In the genomic region with DNA sequence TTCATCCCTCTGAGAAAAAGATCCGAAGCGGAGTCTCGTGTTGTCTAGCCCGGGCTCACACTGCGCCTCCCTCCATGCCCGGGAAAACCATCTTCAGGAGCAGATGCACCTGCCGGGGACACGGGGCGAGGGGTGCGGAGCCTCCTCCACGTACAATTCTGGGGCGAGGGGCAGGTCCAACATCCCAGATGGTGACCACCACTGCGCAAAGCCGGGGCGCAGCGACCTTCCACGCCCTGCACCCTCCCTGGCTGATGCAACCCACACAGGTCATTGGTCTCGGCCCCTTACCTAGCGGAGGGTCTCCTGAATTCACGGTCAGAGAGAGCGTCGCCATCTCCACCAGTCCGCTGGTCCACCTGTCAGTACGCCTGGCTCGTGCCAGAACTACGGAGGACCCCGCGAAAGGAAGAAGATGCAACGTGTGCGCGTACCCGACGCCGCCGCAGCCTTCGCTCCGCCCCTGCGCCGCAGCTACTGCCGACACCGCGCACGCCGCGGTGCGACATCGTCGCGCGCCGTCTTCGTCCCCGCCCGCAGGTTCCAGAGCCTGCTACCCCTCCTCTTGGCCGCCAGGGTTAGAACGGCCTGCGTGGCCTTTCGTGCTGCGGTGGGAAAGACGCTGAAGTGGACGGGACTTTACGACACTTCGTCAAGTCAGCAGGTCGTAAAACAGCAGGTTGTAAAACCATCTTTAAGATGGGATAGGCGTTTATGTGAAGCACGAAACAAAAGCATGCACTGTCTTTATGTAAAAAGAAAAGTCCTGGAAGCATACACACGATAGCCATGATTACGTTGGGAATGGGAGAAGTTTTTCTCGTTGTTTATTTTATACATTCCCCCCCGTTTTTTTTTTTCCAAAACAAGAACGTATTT, we compare ENCODE assay signal across 8 cellular contexts. TPM values are rescaled to one million over a fixed set of nuclear protein-coding genes. Genes with fewer than 3 reads are reported as not detected.
DNase-seq lines count a peak whose midpoint lies in the region; ATAC-seq, FAIRE-seq and TF ChIP-seq lines count a peak whose summit lies in the region.

Gene EPRS1 (minus strand): TSS at position 454 of the 879 bp plus-strand sequence. CDS start 117 bp downstream, at position 337.

- H3K27ac ChIP-seq in ACC112 (ENCODE audit: low read depth, low read length) (peak within 1 kb of the TSS; percentile 60), WERI-Rb-1 (peak within 1 kb of the TSS; percentile 70)

- ATAC-seq in GM18867 (IDR thresholded peaks at IDR 0.05; ENCODE audit: unreplicated experiment) (peak; percentile 98), HG03108 (IDR thresholded peaks at IDR 0.05; ENCODE audit: unreplicated experiment) (peak; percentile 99)

- H3K79me2 ChIP-seq in ACC112 (ENCODE audit: control insufficient read depth, insufficient read depth, low read length, unreplicated experiment) = peaks cover 48% of the 10 kb centered on the region

- H2AFZ ChIP-seq in ACC112 (ENCODE audit: low read length, unreplicated experiment) = peak within 1 kb of the TSS; percentile 99

- H3K4me1 ChIP-seq in ACC112 (ENCODE audit: control insufficient read depth, insufficient read depth, low read length, unreplicated experiment) = peaks cover 15% of the 10 kb centered on the region

- H3K36me3 ChIP-seq in ACC112 (ENCODE audit: insufficient read depth, low read length) = no peaks in the 10 kb centered on the region
- H3K36me3 ChIP-seq in WERI-Rb-1 = peaks cover 11% of the 10 kb centered on the region; the same call in 1 of the 2 replicates
- H3K36me3 ChIP-seq in bronchial epithelial cell (ENCODE audit: control insufficient read depth, insufficient read depth, low read length) = peaks cover 1% of the 10 kb centered on the region

- H3K4me3 ChIP-seq in ACC112 (ENCODE audit: low read depth, low read length) = peak within 1 kb of the TSS; percentile 96
- peak within 1 kb of the TSS; percentile 88 for H3K4me3 ChIP-seq in WERI-Rb-1 (ENCODE audit: low read depth, low read length)
- H3K4me3 ChIP-seq in bronchial epithelial cell (ENCODE audit: low read depth, low read length) = peak within 1 kb of the TSS; percentile 100

- H3K9me3 ChIP-seq in WERI-Rb-1 (ENCODE audit: severe bottlenecking) = no peaks in the 10 kb centered on the region

- peak; percentile 78 for TF ChIP-seq CTCF in WERI-Rb-1 (IDR thresholded peaks at IDR 0.05; ENCODE audit: low read depth, low read length)
- peak; percentile 79 for TF ChIP-seq CTCF in bronchial epithelial cell (IDR thresholded peaks at IDR 0.05; ENCODE audit: insufficient read depth, low read length, severe bottlenecking)

- no peaks in the 10 kb centered on the region for H3K27me3 ChIP-seq in ACC112 (ENCODE audit: insufficient read depth, low read length)
- no peaks in the 10 kb centered on the region for H3K27me3 ChIP-seq in WERI-Rb-1 (ENCODE audit: insufficient read depth, low read depth, severe bottlenecking)
- H3K27me3 ChIP-seq in bronchial epithelial cell (ENCODE audit: control insufficient read depth, insufficient read depth, low read length) = no peaks in the 10 kb centered on the region

- DNase-seq in NCI-H2196 (lab: John Stamatoyannopoulos, UW; ENCODE audit: unreplicated experiment) (peak; percentile 96), WERI-Rb-1 (peak; percentile 97), bronchial epithelial cell (ENCODE audit: low read depth) (peak; percentile 96), iPS-NIHi7 (ENCODE audit: extremely low spot score) (peak; percentile 97), smooth muscle cell of the brain vasculature (ENCODE audit: low read depth, low spot score) (peak; percentile 93)

- peak; percentile 7 for FAIRE-seq in bronchial epithelial cell (lab: Jason Lieb, UNC)

RNA-seq across cellular contexts. Expression of gene EPRS1, which starts in this region (rescaled TPM):
- total RNA-seq in bronchial epithelial cell = 165 and 212 TPM in 2 replicates

Comparison
In these comparisons a context has a peak if more than half of its experiments do, and no peak if none do; other contexts are left out.
1. Peak in every context shown above with its lines: DNase-seq, ATAC-seq, H3K4me3 ChIP-seq and H3K27ac ChIP-seq.